ENCODE assay signal across 12 cellular contexts in the genomic region with DNA sequence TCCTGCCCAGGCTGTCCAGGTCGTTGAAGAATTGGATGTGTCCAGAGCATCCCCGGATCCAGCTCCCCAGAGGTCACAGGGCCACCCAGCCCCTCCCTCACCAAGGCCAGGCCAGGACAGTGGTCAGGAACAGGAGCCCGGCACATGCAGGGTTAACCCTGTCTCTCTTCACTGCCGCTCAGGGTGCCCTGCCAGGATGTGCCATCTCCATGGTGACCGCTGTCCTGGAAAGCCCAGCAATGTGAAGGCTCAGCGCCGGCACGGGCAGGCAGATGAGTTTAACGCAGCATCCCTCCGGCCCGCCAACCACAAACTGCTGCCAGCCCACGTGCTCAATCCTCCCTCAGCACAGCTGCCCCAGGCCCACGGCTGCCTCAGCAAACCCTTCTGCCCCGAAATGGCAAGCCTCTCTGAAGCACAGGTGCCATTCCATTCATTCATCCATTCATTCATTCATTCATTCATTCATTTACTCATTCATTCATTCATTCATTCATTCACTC. TPM values are rescaled to one million over a fixed set of nuclear protein-coding genes. Genes with fewer than 3 reads are reported as not detected.
DNase-seq lines count a peak whose midpoint lies in the region; ATAC-seq and TF ChIP-seq lines count a peak whose summit lies in the region.
"Had no signal": no experiment of that assay in that cellular context is flagged by ENCODE, and none has a peak within 500 bp of the region (broad histone marks: within the 10 kb centered on the region; RNA-seq: fewer than 3 reads in every experiment).

No MANE protein-coding gene starts in this region.

- no peaks in the 10 kb centered on the region for H3K36me3 Mint-ChIP-seq in activated CD4-positive, alpha-beta T cell treated with anti-CD3 and anti-CD28 coated beads for 36 hours (ENCODE audit: low read depth)
- H3K36me3 Mint-ChIP-seq in progenitor cell of endocrine pancreas (ENCODE audit: insufficient read depth), result no peaks in the 10 kb centered on the region

- 18 to 19% methylated on average over 10 to 14 of the region's 14 CpGs for WGBS in body of pancreas, 2 donors

- TF ChIP-seq CTCF in body of pancreas (IDR thresholded peaks at IDR 0.05) (no peak), progenitor cell of endocrine pancreas (IDR thresholded peaks at IDR 0.05; ENCODE audit: unreplicated experiment) (no peak)

- H3K27me3 ChIP-seq in body of pancreas, result peaks cover 0 to 4% of the 10 kb centered on the region in 2 donors

- H3K27ac ChIP-seq in body of pancreas, result no peak overlapping the region
- H3K27ac ChIP-seq: colonic mucosa, gastroesophageal sphincter, KMS-11 had no signal

- H3K27me3 Mint-ChIP-seq in activated CD4-positive, alpha-beta T cell treated with anti-CD3 and anti-CD28 coated beads for 36 hours, result peaks cover 25% of the 10 kb centered on the region
- H3K27me3 Mint-ChIP-seq in progenitor cell of endocrine pancreas, result peaks cover 14% of the 10 kb centered on the region

- CTCF ChIA-PET in activated CD4-positive, alpha-beta T cell treated with anti-CD3 and anti-CD28 coated beads for 36 hours (lab: Charles Lee), result no interaction called here

- no peak for ATAC-seq in activated CD4-positive, alpha-beta T cell treated with anti-CD3 and anti-CD28 coated beads for 36 hours
- ATAC-seq in body of pancreas, result no peak
- ATAC-seq in HG03439 (IDR thresholded peaks at IDR 0.05; ENCODE audit: unreplicated experiment), result no peak
- ATAC-seq: gastroesophageal sphincter had no signal

- H3K9me3 ChIP-seq in body of pancreas, result no peaks in the 10 kb centered on the region
- H3K9me3 ChIP-seq: colonic mucosa, gastroesophageal sphincter had no signal

- TF ChIP-seq POLR2A in body of pancreas (IDR thresholded peaks at IDR 0.05), result no peak

- H3K4me1 Mint-ChIP-seq in activated CD4-positive, alpha-beta T cell treated with anti-CD3 and anti-CD28 coated beads for 36 hours, result peaks cover 3% of the 10 kb centered on the region
- peaks cover 3% of the 10 kb centered on the region for H3K4me1 Mint-ChIP-seq in progenitor cell of endocrine pancreas (ENCODE audit: low read depth)

- DNase-seq in activated CD4-positive, alpha-beta T cell treated with anti-CD3 and anti-CD28 coated beads for 36 hours, result peak; percentile 3
- no peak for DNase-seq in activated CD4-positive, alpha-beta T cell treated with anti-CD3 and anti-CD28 coated beads, Interleukin-2, amount 50 U/mL, for 4 hours
- peak; percentile 16 for DNase-seq in NCI-H1092 (lab: John Stamatoyannopoulos, UW)
- DNase-seq in body of pancreas, result peak in 3 of 4 donors; percentile 21 to 41 (median 35)
- peak; percentile 73 for DNase-seq in posterior vena cava (ENCODE audit: low spot score)
- DNase-seq in NCI-H2171 treated with DMSO at 0.1 percent for 48 hours (lab: John Stamatoyannopoulos, UW), result no peak
- DNase-seq in progenitor cell of endocrine pancreas (ENCODE audit: low spot score, unreplicated experiment), result no peak
- DNase-seq: activated CD4-positive, CD25-positive, alpha-beta regulatory T cell; colonic mucosa had no signal

- POLR2A ChIA-PET in activated CD4-positive, alpha-beta T cell treated with anti-CD3 and anti-CD28 coated beads for 36 hours (lab: Charles Lee), result no interaction called here

- no peaks in the 10 kb centered on the region for H3K9me3 Mint-ChIP-seq in activated CD4-positive, alpha-beta T cell treated with anti-CD3 and anti-CD28 coated beads for 36 hours (ENCODE audit: low read depth)
- no peaks in the 10 kb centered on the region for H3K9me3 Mint-ChIP-seq in progenitor cell of endocrine pancreas (ENCODE audit: low read depth)

- intact Hi-C loops in activated CD4-positive, alpha-beta T cell treated with anti-CD3 and anti-CD28 coated beads for 36 hours (cut with DNase I, micrococcal nuclease), result no loop called here
- intact Hi-C loops in body of pancreas (cut with DNase I), result no loop called here
- intact Hi-C loops in posterior vena cava (cut with DNase I), result no loop called here

- peaks cover 7% of the 10 kb centered on the region for H3K4me1 ChIP-seq in body of pancreas
- H3K4me1 ChIP-seq: colonic mucosa had no signal

- H3K27ac Mint-ChIP-seq in activated CD4-positive, alpha-beta T cell treated with anti-CD3 and anti-CD28 coated beads for 36 hours, result no peak overlapping the region
- H3K27ac Mint-ChIP-seq in progenitor cell of endocrine pancreas, result no peak overlapping the region

- H3K4me3 ChIP-seq in body of pancreas, result no peak overlapping the region
- H3K4me3 ChIP-seq: colonic mucosa, gastroesophageal sphincter had no signal

- H3K36me3 ChIP-seq in body of pancreas (replicated peaks in 1 of 2; ENCODE audit: insufficient read depth in 1 of 2, low read depth in 2 of 2), result no peaks in the 10 kb centered on the region
- H3K36me3 ChIP-seq: colonic mucosa, gastroesophageal sphincter had no signal

- no peak overlapping the region for H3K4me3 Mint-ChIP-seq in activated CD4-positive, alpha-beta T cell treated with anti-CD3 and anti-CD28 coated beads for 36 hours
- H3K4me3 Mint-ChIP-seq in progenitor cell of endocrine pancreas (ENCODE audit: low read depth), result no peak overlapping the region

RNA-seq across cellular contexts. Expression of a gene that starts 4.4 kb away (rescaled TPM):
- total RNA-seq in activated CD4-positive, alpha-beta T cell treated with anti-CD3 and anti-CD28 coated beads for 36 hours, result under 1 TPM in 1 of 2 experiments, not detected in 1; 0.32 TPM
- 1 to 10 TPM; 2.6 to 9.6 TPM for total RNA-seq in body of pancreas
- total RNA-seq in posterior vena cava, result under 1 TPM in 1 of 2 donors, not detected in 1; 0.38 TPM
- total RNA-seq in progenitor cell of endocrine pancreas, result 8.1 and 9.2 TPM in 2 replicates

RNA-seq across cellular contexts. Expression of a gene that starts 20.6 kb away (rescaled TPM):
- total RNA-seq in activated CD4-positive, alpha-beta T cell treated with anti-CD3 and anti-CD28 coated beads for 36 hours, result not detected
- 10 to 100 TPM in 1 of 2 donors, not detected in 1; 19.4 TPM for total RNA-seq in body of pancreas
- total RNA-seq in posterior vena cava, result 1 to 10 TPM; 1.4 to 5.9 TPM
- total RNA-seq in progenitor cell of endocrine pancreas, result not detected in 2 replicates

Comparison
In these comparisons a context has a peak if more than half of its experiments do, and no peak if none do; other contexts are left out.
1. DNase-seq: peak in activated CD4-positive, alpha-beta T cell treated with anti-CD3 and anti-CD28 coated beads for 36 hours (single experiment), NCI-H1092 (single experiment), body of pancreas (3 of 4) and posterior vena cava (single experiment); none in activated CD4-positive, alpha-beta T cell treated with anti-CD3 and anti-CD28 coated beads, Interleukin-2, amount 50 U/mL, for 4 hours (0 of 2), NCI-H2171 treated with DMSO at 0.1 percent for 48 hours (single experiment) and progenitor cell of endocrine pancreas (single experiment).